In genomic region chr20:39277185-39277584, GRCh38 we compare ENCODE assay signal across 3 cellular contexts.
TF ChIP-seq lines count a peak whose summit lies in the region.

No MANE protein-coding gene starts in this region.

TF ChIP-seq in GM23338, 12 proteins besides CTCF, POLR2A, EP300 and RAD21 (continued from another document and continues in another):
- no peak for TF ChIP-seq ZNF462 (CRISPR knock-in tag; IDR thresholded peaks at IDR 0.05)
- no peak for TF ChIP-seq ZNF114 (CRISPR knock-in tag; IDR thresholded peaks at IDR 0.05)
- TF ChIP-seq EZH2phosphoT487 (IDR thresholded peaks at IDR 0.05; ENCODE audit: unreplicated experiment) = no peak
- no peak for TF ChIP-seq STAT1 (IDR thresholded peaks at IDR 0.05; ENCODE audit: unreplicated experiment)
- no peak for TF ChIP-seq JUNB (IDR thresholded peaks at IDR 0.05; ENCODE audit: unreplicated experiment)

TF ChIP-seq in WTC11, 78 proteins besides CTCF, POLR2A, EP300 and RAD21:
- TF ChIP-seq ZNF532 (CRISPR knock-in tag; IDR thresholded peaks at IDR 0.05; ENCODE audit: borderline replicate concordance) = no peak
- TF ChIP-seq PRDM15 (CRISPR knock-in tag; IDR thresholded peaks at IDR 0.05) = peak; percentile 85
- no peak for TF ChIP-seq ZNF219 (CRISPR knock-in tag; IDR thresholded peaks at IDR 0.05; ENCODE audit: borderline replicate concordance)
- no peak for TF ChIP-seq E2F1 (CRISPR knock-in tag; IDR thresholded peaks at IDR 0.05)
- no peak for TF ChIP-seq NFYB (CRISPR knock-in tag; conservative IDR thresholded peaks at IDR 0.05; ENCODE audit: low read depth)

TF ChIP-seq in H1, 55 proteins besides CTCF, POLR2A, EP300 and RAD21 (continued from another document):
- TF ChIP-seq SP1 (IDR thresholded peaks at IDR 0.05; ENCODE audit: low read depth, low read length) (peak; percentile 48; the same call in 1 of the 2 replicates), BRCA1 (IDR thresholded peaks at IDR 0.05; ENCODE audit: low read depth, low read length) (no peak)
